Comparison of ENCODE assay signal across 14 cellular contexts in genomic region chr5:78573318-78573717, GRCh38.
A peak's percentile ranks its signal among the peaks of the same experiment; 100 is the strongest.
DNase-seq lines count a peak whose midpoint lies in the region; ATAC-seq and TF ChIP-seq lines count a peak whose summit lies in the region.
"Had no signal": no experiment of that assay in that cellular context is flagged by ENCODE, and none has a peak within 500 bp of the region (broad histone marks: within the 10 kb centered on the region; RNA-seq: fewer than 3 reads in every experiment).

No MANE protein-coding gene starts in this region.

- no peaks in the 10 kb centered on the region for H3K36me3 Mint-ChIP-seq in memory B cell
- no peaks in the 10 kb centered on the region for H3K36me3 Mint-ChIP-seq in activated T-helper 1 cell treated with anti-CD3 and anti-CD28 coated beads, Interleukin-12 subunit alpha, Interleukin-12 subunit beta, Interleukin-2, Interleukin-4 antibody, amounts not matched to agents 30 ng/mL and 10 ng/mL and 1 ng/mL, durations not matched to agents 14 hours and 24 hours and 36 hours (ENCODE audit: low read depth)

- ATAC-seq in GM18519 (IDR thresholded peaks at IDR 0.05; ENCODE audit: low FRiP score, unreplicated experiment) (peak; percentile 43), GM21447 (IDR thresholded peaks at IDR 0.05; ENCODE audit: unreplicated experiment) (peak; percentile 61), HG03565 (IDR thresholded peaks at IDR 0.05; ENCODE audit: unreplicated experiment) (peak; percentile 45), memory B cell (ENCODE audit: low read depth) (peak; percentile 53), HG03521 (IDR thresholded peaks at IDR 0.05; ENCODE audit: unreplicated experiment) (no peak)
- ATAC-seq: activated T-cell treated with anti-CD3 and anti-CD28 coated beads, Interleukin-2, amount 50 U/mL, for 72 hours had no signal

- peaks cover 31% of the 10 kb centered on the region for H3K4me1 Mint-ChIP-seq in memory B cell
- H3K4me1 Mint-ChIP-seq in activated T-helper 1 cell treated with anti-CD3 and anti-CD28 coated beads, Interleukin-12 subunit alpha, Interleukin-12 subunit beta, Interleukin-2, Interleukin-4 antibody, amounts not matched to agents 30 ng/mL and 10 ng/mL and 1 ng/mL, durations not matched to agents 14 hours and 24 hours and 36 hours (ENCODE audit: low read depth), result no peaks in the 10 kb centered on the region

- DNase-seq in memory B cell (ENCODE audit: low spot score in 2 of 2), result no peak
- DNase-seq in NCI-H226, result no peak
- DNase-seq in activated T-helper 1 cell treated with anti-CD3 and anti-CD28 coated beads, Interleukin-12 subunit alpha, Interleukin-12 subunit beta, Interleukin-2, Interleukin-4 antibody, amounts not matched to agents 30 ng/mL and 10 ng/mL and 1 ng/mL, durations not matched to agents 14 hours and 24 hours and 36 hours (ENCODE audit: low spot score), result no peak
- DNase-seq in GM13977 (ENCODE audit: low spot score), result no peak
- DNase-seq: activated CD4-positive, alpha-beta T cell treated with anti-CD3 and anti-CD28 coated beads for 1 hour; activated T-cell treated with anti-CD3 and anti-CD28 coated beads, Interleukin-2, amount 50 U/mL, for 72 hours; brain microvascular endothelial cell; COR-L47; MG63; NCI-H524 had no signal

- H3K27ac Mint-ChIP-seq in memory B cell, result peak overlapping the region; percentile 41
- H3K27ac Mint-ChIP-seq in activated T-helper 1 cell treated with anti-CD3 and anti-CD28 coated beads, Interleukin-12 subunit alpha, Interleukin-12 subunit beta, Interleukin-2, Interleukin-4 antibody, amounts not matched to agents 30 ng/mL and 10 ng/mL and 1 ng/mL, durations not matched to agents 14 hours and 24 hours and 36 hours, result no peak overlapping the region
- H3K27ac Mint-ChIP-seq: activated T-cell treated with anti-CD3 and anti-CD28 coated beads, Interleukin-2, amount 50 U/mL, for 72 hours had no signal

- no peaks in the 10 kb centered on the region for H3K9me3 Mint-ChIP-seq in memory B cell
- no peaks in the 10 kb centered on the region for H3K9me3 Mint-ChIP-seq in activated T-helper 1 cell treated with anti-CD3 and anti-CD28 coated beads, Interleukin-12 subunit alpha, Interleukin-12 subunit beta, Interleukin-2, Interleukin-4 antibody, amounts not matched to agents 30 ng/mL and 10 ng/mL and 1 ng/mL, durations not matched to agents 14 hours and 24 hours and 36 hours
- H3K9me3 Mint-ChIP-seq: activated T-cell treated with anti-CD3 and anti-CD28 coated beads, Interleukin-2, amount 50 U/mL, for 72 hours had no signal

- intact Hi-C loops in activated T-helper 1 cell treated with anti-CD3 and anti-CD28 coated beads, Interleukin-12 subunit alpha, Interleukin-12 subunit beta, Interleukin-2, Interleukin-4 antibody, amounts not matched to agents 30 ng/mL and 10 ng/mL and 1 ng/mL, durations not matched to agents 14 hours and 24 hours and 36 hours (cut with micrococcal nuclease), result no loop called here

- no peak for TF ChIP-seq CTCF in GM13977 (IDR thresholded peaks at IDR 0.05; ENCODE audit: extremely low read depth, insufficient read depth, missing control alignments)

- H3K27me3 Mint-ChIP-seq in memory B cell, result no peaks in the 10 kb centered on the region
- no peaks in the 10 kb centered on the region for H3K27me3 Mint-ChIP-seq in activated T-helper 1 cell treated with anti-CD3 and anti-CD28 coated beads, Interleukin-12 subunit alpha, Interleukin-12 subunit beta, Interleukin-2, Interleukin-4 antibody, amounts not matched to agents 30 ng/mL and 10 ng/mL and 1 ng/mL, durations not matched to agents 14 hours and 24 hours and 36 hours (ENCODE audit: insufficient read depth)

- in situ Hi-C loops in GM13977 (cut with MboI; ENCODE audit: low pct_unique_long_range_greater_than_20kb, low sequenced_read_pairs, unreplicated experiment), result no loop called here

- H3K4me3 Mint-ChIP-seq in memory B cell, result peak overlapping the region; percentile 18
- H3K4me3 Mint-ChIP-seq in activated T-helper 1 cell treated with anti-CD3 and anti-CD28 coated beads, Interleukin-12 subunit alpha, Interleukin-12 subunit beta, Interleukin-2, Interleukin-4 antibody, amounts not matched to agents 30 ng/mL and 10 ng/mL and 1 ng/mL, durations not matched to agents 14 hours and 24 hours and 36 hours, result no peak overlapping the region
- H3K4me3 Mint-ChIP-seq: activated T-cell treated with anti-CD3 and anti-CD28 coated beads, Interleukin-2, amount 50 U/mL, for 72 hours had no signal
